In genomic region chr2:167425113-167425512, GRCh38 we compare ENCODE assay signal across 25 cellular contexts.
"Had no signal": no experiment of that assay in that cellular context is flagged by ENCODE, and none has a peak within 500 bp of the region (broad histone marks: within the 10 kb centered on the region; RNA-seq: fewer than 3 reads in every experiment).

No MANE protein-coding gene starts in this region.

- H3K27me3 Mint-ChIP-seq: activated B cell treated with CpG ODN at 0.5 μM for 24 hours; activated CD4-positive, alpha-beta memory T cell treated with anti-CD3 and anti-CD28 coated beads, Interleukin-2, amount 10 ng/mL, durations not matched to agents 7 days and 5 days; activated naive CD4-positive, alpha-beta T cell treated with anti-CD3 and anti-CD28 coated beads, Interleukin-2, amount 50 U/mL, for 24 hours had no signal

- H3K4me3 Mint-ChIP-seq: activated B cell treated with CpG ODN at 0.5 μM for 24 hours; activated CD4-positive, alpha-beta memory T cell treated with anti-CD3 and anti-CD28 coated beads, Interleukin-2, amount 10 ng/mL, durations not matched to agents 7 days and 5 days; activated naive CD4-positive, alpha-beta T cell treated with anti-CD3 and anti-CD28 coated beads, Interleukin-2, amount 50 U/mL, for 24 hours had no signal

- H3K4me2 ChIP-seq: PC-9 had no signal

- H3K27ac ChIP-seq: adrenal gland, brain microvascular endothelial cell, PC-9, VCaP had no signal

- DNase-seq: activated B cell treated with CpG ODN at 0.5 μM for 24 hours; activated CD4-positive, alpha-beta memory T cell treated with anti-CD3 and anti-CD28 coated beads, Interleukin-2, amount 10 ng/mL, durations not matched to agents 7 days and 5 days; activated CD4-positive, alpha-beta T cell treated with anti-CD3 and anti-CD28 coated beads for 4 hours; activated CD4-positive, CD25-positive, alpha-beta regulatory T cell treated with anti-CD3 and anti-CD28 coated beads, Interleukin-2, amount 50 U/mL, for 72 hours; activated gamma-delta T cell; activated naive CD4-positive, alpha-beta T cell treated with Interleukin-2 at 50 U/mL for 16 hours; activated T-cell treated with anti-CD3 and anti-CD28 coated beads, Interleukin-2, amount 50 U/mL, for 1 hour; adrenal gland; brain microvascular endothelial cell; central memory CD4-positive, alpha-beta T cell; Karpas-422; KBM-7; MG63; NCI-H1092; NCI-H2029; NCI-H524 treated with DMSO at 0.1 percent for 48 hours; PC-9; Right ventricle myocardium superior; SW 1271; T-helper 1 cell; T-helper 2 cell; T-helper 9 cell had no signal

- H3K36me3 Mint-ChIP-seq: activated naive CD4-positive, alpha-beta T cell treated with anti-CD3 and anti-CD28 coated beads, Interleukin-2, amount 50 U/mL, for 24 hours had no signal

- H3K4me3 ChIP-seq: adrenal gland, MG63, PC-9 had no signal

- H3K27ac Mint-ChIP-seq: activated B cell treated with CpG ODN at 0.5 μM for 24 hours; activated CD4-positive, alpha-beta memory T cell treated with anti-CD3 and anti-CD28 coated beads, Interleukin-2, amount 10 ng/mL, durations not matched to agents 7 days and 5 days; activated naive CD4-positive, alpha-beta T cell treated with anti-CD3 and anti-CD28 coated beads, Interleukin-2, amount 50 U/mL, for 24 hours; activated T-helper 2 cell treated with anti-CD3 and anti-CD28 coated beads, Interferon-gamma antibody, Interleukin-2, Interleukin-4, amounts not matched to agents 10 μg/mL and 5 μg/mL and 100 μg/mL, durations not matched to agents 14 hours and 24 hours and 36 hours had no signal

- H3K4me1 ChIP-seq: adrenal gland had no signal

- H3K9me3 Mint-ChIP-seq: activated B cell treated with CpG ODN at 0.5 μM for 24 hours; activated CD4-positive, alpha-beta memory T cell treated with anti-CD3 and anti-CD28 coated beads, Interleukin-2, amount 10 ng/mL, durations not matched to agents 7 days and 5 days; activated T-helper 2 cell treated with anti-CD3 and anti-CD28 coated beads, Interferon-gamma antibody, Interleukin-2, Interleukin-4, amounts not matched to agents 10 μg/mL and 5 μg/mL and 100 μg/mL, durations not matched to agents 14 hours and 24 hours and 36 hours had no signal

- H3K9me3 ChIP-seq: adrenal gland, MG63 had no signal

- H3K36me3 ChIP-seq: adrenal gland, brain microvascular endothelial cell, MG63 had no signal

- H2AFZ ChIP-seq: PC-9 had no signal

- H3K4me1 Mint-ChIP-seq: activated B cell treated with CpG ODN at 0.5 μM for 24 hours; activated CD4-positive, alpha-beta memory T cell treated with anti-CD3 and anti-CD28 coated beads, Interleukin-2, amount 10 ng/mL, durations not matched to agents 7 days and 5 days; activated naive CD4-positive, alpha-beta T cell treated with anti-CD3 and anti-CD28 coated beads, Interleukin-2, amount 50 U/mL, for 24 hours had no signal

- H3K27me3 ChIP-seq: adrenal gland, brain microvascular endothelial cell, MG63 had no signal
